In genomic region chr2:25376750-25377621, GRCh38 we compare ENCODE assay signal across 8 cellular contexts. TPM values are rescaled to one million over a fixed set of nuclear protein-coding genes. Genes with fewer than 3 reads are reported as not detected.
DNase-seq lines count a peak whose midpoint lies in the region; ATAC-seq and TF ChIP-seq lines count a peak whose summit lies in the region.

No MANE protein-coding gene starts in this region.

- TF ChIP-seq CTCF in HCT116 (IDR thresholded peaks at IDR 0.05 in 2 of 3, conservative IDR thresholded peaks at IDR 0.05 in 1 of 3; ENCODE audit: borderline replicate concordance in 1 of 3, insufficient read depth in 1 of 3, low read depth in 2 of 3, low read length in 2 of 3) (peak; percentile 86 to 88 (median 86)), foreskin fibroblast (IDR thresholded peaks at IDR 0.05; ENCODE audit: low read depth, low read length) (peak; percentile 68), neutrophil (IDR thresholded peaks at IDR 0.05) (peak; percentile 86)

- no TSS peak for BruUV-seq in HCT116 (replicated peaks; lab: Mats Ljungman, UMichigan)

- no peaks in the 10 kb centered on the region for H3K36me3 ChIP-seq in HCT116 (ENCODE audit: control insufficient read depth in 1 of 2, insufficient read depth in 2 of 2, low read length in 2 of 2)
- H3K36me3 ChIP-seq in MG63, result no peaks in the 10 kb centered on the region
- H3K36me3 ChIP-seq in neutrophil, result no peaks in the 10 kb centered on the region
- no peaks in the 10 kb centered on the region for H3K36me3 ChIP-seq in subcutaneous abdominal adipose tissue (ENCODE audit: control insufficient read depth in 5 of 5, insufficient read depth in 5 of 5, low read length in 5 of 5)

- no peaks in the 10 kb centered on the region for H3K27me3 ChIP-seq in HCT116 (ENCODE audit: insufficient read depth, low read length)
- H3K27me3 ChIP-seq in MG63, result no peaks in the 10 kb centered on the region
- H3K27me3 ChIP-seq in neutrophil, result peaks cover 14% of the 10 kb centered on the region
- no peaks in the 10 kb centered on the region for H3K27me3 ChIP-seq in subcutaneous abdominal adipose tissue (ENCODE audit: control insufficient read depth in 5 of 5, insufficient read depth in 4 of 5, low read length in 5 of 5)

- H3K4me1 ChIP-seq in HCT116 (ENCODE audit: control insufficient read depth in 1 of 2, insufficient read depth in 2 of 2, low read length in 2 of 2) (peaks cover 12 to 19% of the 10 kb centered on the region in 2 experiments), neutrophil (ENCODE audit: control insufficient read depth in 1 of 2, insufficient read depth in 1 of 2, low read depth in 1 of 2, low read length in 1 of 2) (peaks cover 9 to 10% of the 10 kb centered on the region in 2 experiments), subcutaneous abdominal adipose tissue (ENCODE audit: control insufficient read depth in 5 of 5, insufficient read depth in 5 of 5, low read length in 5 of 5) (peaks cover 0 to 32% (median 17%) of the 10 kb centered on the region in 5 donors)

- H3K9ac ChIP-seq in HCT116 (ENCODE audit: low read length) (peak overlapping the region; percentile 45), subcutaneous abdominal adipose tissue (ENCODE audit: low read length in 5 of 5) (peak overlapping the region in 1 of 5 donors; percentile 27)

- POLR2A ChIA-PET in HCT116 (lab: Charles Lee), result no interaction called here

- RAD21 ChIA-PET in HCT116 (lab: Charles Lee; ENCODE audit: low non-redundant PET in 1 of 2, low total read pairs in 2 of 2, uncharacterized antibody in 2 of 2, unreplicated experiment in 2 of 2), result interaction anchor here in 1 of 2 experiments (1.0 kb wide), 1 partner anchor 14 kb away, joined by 3 read pairs; no protein-coding TSS in a partner anchor

- no peaks in the 10 kb centered on the region for H4K20me1 ChIP-seq in HCT116 (ENCODE audit: insufficient read depth)

- peak; percentile 58 for DNase-seq in GM04504 (ENCODE audit: low read depth)
- DNase-seq in HCT116 (ENCODE audit: low read depth, low spot score), result peak; percentile 44
- DNase-seq in MG63, result peak; percentile 84
- peak; percentile 87 to 91 for DNase-seq in SHP77 (lab: John Stamatoyannopoulos, UW)
- DNase-seq in activated gamma-delta T cell (lab: John Stamatoyannopoulos, UW), result peak; percentile 92
- peak; percentile 70 to 90 for DNase-seq in foreskin fibroblast

- CTCF ChIA-PET in HCT116 (lab: Charles Lee), result interaction anchor here (0.7 to 8.0 kb wide), 6 partner anchors 8 to 211 kb away, joined by 3 to 54 read pairs (median 4); no protein-coding TSS in a partner anchor

- H2AFZ ChIP-seq in HCT116 (ENCODE audit: low read depth, low read length, poor library complexity, severe bottlenecking), result peak overlapping the region; percentile 84

- peak; percentile 98 for ATAC-seq in HCT116

- intact Hi-C loops in HCT116 (cut with micrococcal nuclease), result no loop called here

- peak overlapping the region; percentile 47 for H3K27ac ChIP-seq in HCT116 (ENCODE audit: low read depth, low read length)
- H3K27ac ChIP-seq in neutrophil, result no peak overlapping the region
- no peak overlapping the region for H3K27ac ChIP-seq in subcutaneous abdominal adipose tissue (ENCODE audit: low read depth, low read length)

- peak overlapping the region; percentile 16 to 38; a peak in 2 of 4 replicates for H3K4me3 ChIP-seq in HCT116 (replicated peaks in 1 of 2; ENCODE audit: low read depth in 1 of 2, low read length in 2 of 2)
- H3K4me3 ChIP-seq in MG63, result peak overlapping the region; percentile 16; the same call in 1 of the 2 replicates
- H3K4me3 ChIP-seq in foreskin fibroblast (ENCODE audit: low read depth in 1 of 2, low read length in 2 of 2), result peak overlapping the region; percentile 26 to 51
- peak overlapping the region; percentile 23 to 40 for H3K4me3 ChIP-seq in neutrophil (ENCODE audit: low read depth in 1 of 2, low read length in 1 of 2)
- H3K4me3 ChIP-seq in subcutaneous abdominal adipose tissue (ENCODE audit: low read depth in 1 of 5, low read length in 5 of 5), result peak overlapping the region; percentile 34 to 58 (median 46)

- no peaks in the 10 kb centered on the region for H3K9me2 ChIP-seq in HCT116 (ENCODE audit: insufficient read depth)

- H3K4me2 ChIP-seq in HCT116 (ENCODE audit: low read length), result peak overlapping the region; percentile 79

- no peak for TF ChIP-seq POLR2A in HCT116 (IDR thresholded peaks at IDR 0.05; ENCODE audit: borderline replicate concordance, extremely low read depth, insufficient read depth, insufficient read length)

- TF ChIP-seq RAD21 in HCT116 (IDR thresholded peaks at IDR 0.05; ENCODE audit: low read depth), result peak; percentile 67

- H3K9me3 ChIP-seq in HCT116 (ENCODE audit: control insufficient read depth in 1 of 2, insufficient read depth in 1 of 2, low read depth in 1 of 2, low read length in 2 of 2) (no peaks in the 10 kb centered on the region), MG63 (no peaks in the 10 kb centered on the region), neutrophil (no peaks in the 10 kb centered on the region), subcutaneous abdominal adipose tissue (ENCODE audit: control insufficient read depth in 5 of 5, low read length in 5 of 5) (peaks cover 0 to 2% (median 0%) of the 10 kb centered on the region in 5 donors)

- no peaks in the 10 kb centered on the region for H3K79me2 ChIP-seq in HCT116 (ENCODE audit: insufficient read depth, low read length)

TF ChIP-seq in HCT116, 20 proteins besides CTCF, POLR2A, EP300 and RAD21:
- TF ChIP-seq ELF1 (IDR thresholded peaks at IDR 0.05; ENCODE audit: borderline replicate concordance, low read depth) (no peak), JUND (IDR thresholded peaks at IDR 0.05) (no peak; the same call in 1 of the 2 replicates), POLR2AphosphoS5 (IDR thresholded peaks at IDR 0.05; ENCODE audit: low read depth, low read length) (peak; percentile 64; the same call in 1 of the 2 replicates), EZH2 (IDR thresholded peaks at IDR 0.05) (no peak), ZBTB33 (IDR thresholded peaks at IDR 0.05; ENCODE audit: extremely low read depth, insufficient replicate concordance, low read length) (no peak), TCF7L2 (IDR thresholded peaks at IDR 0.05; ENCODE audit: borderline replicate concordance, extremely low read depth, insufficient read depth, insufficient read length) (peak; percentile 95), ZNF274 (IDR thresholded peaks at IDR 0.05; ENCODE audit: low read depth, low read length) (no peak), MAX (IDR thresholded peaks at IDR 0.05) (peak; percentile 55; the same call in 1 of the 2 replicates)
TF ChIP-seq in HCT116: peak in this region for 3.

RNA-seq across cellular contexts. Expression of gene DNMT3A, which starts 35.3 kb away (rescaled TPM):
- 14.3 TPM for total RNA-seq in HCT116 (2021; ENCODE audit: unreplicated experiment)
- 7.3 and 7.6 TPM in 2 replicates for polyA plus RNA-seq in HCT116 (2012)
- total RNA-seq in MG63 (2014; rRNA removed; shearing (Covaris generic); ENCODE audit: low replicate concordance), result 6.0 and 9.2 TPM in 2 replicates
